18 cellular contexts compared by ENCODE assay signal in genomic region chr1:209815931-209816338, GRCh38. TPM values are rescaled to one million over a fixed set of nuclear protein-coding genes. Genes with fewer than 3 reads are reported as not detected.
A peak's percentile ranks its signal among the peaks of the same experiment; 100 is the strongest.
DNase-seq lines count a peak whose midpoint lies in the region; ATAC-seq and FAIRE-seq lines count a peak whose summit lies in the region.
"Had no signal": no experiment of that assay in that cellular context is flagged by ENCODE, and none has a peak within 500 bp of the region (broad histone marks: within the 10 kb centered on the region; RNA-seq: fewer than 3 reads in every experiment).

No MANE protein-coding gene starts in this region.

- intact Hi-C loops in activated CD4-positive, alpha-beta memory T cell treated with anti-CD3 and anti-CD28 coated beads for 36 hours (cut with micrococcal nuclease): no loop called here

- WGBS in small intestine, 3 donors: 79 to 87% (median 86%) methylated on average over 6 of the region's 6 CpGs

- no peak for DNase-seq in activated CD4-positive, alpha-beta memory T cell treated with anti-CD3 and anti-CD28 coated beads for 36 hours
- no peak for DNase-seq in activated CD4-positive, alpha-beta memory T cell treated with anti-CD3 and anti-CD28 coated beads, Interleukin-2, amount 10 ng/mL, durations not matched to agents 7 days and 5 days
- peak; percentile 62 for DNase-seq in NCI-H69 (lab: John Stamatoyannopoulos, UW)
- DNase-seq in epithelial cell of prostate (ENCODE audit: low read depth, low spot score): peak; percentile 100
- DNase-seq in stimulated activated naive CD8-positive, alpha-beta T cell treated with anti-CD3 and anti-CD28 coated beads, Interleukin-15, amount 100 ng/mL, for 72 hours: no peak
- no peak for DNase-seq in mesenteric fat pad (ENCODE audit: low spot score)
- DNase-seq in KBM-7: no peak
- no peak for DNase-seq in small intestine
- DNase-seq: amygdala; CD8-positive, alpha-beta memory T cell; mesendoderm; NCI-H1930; PC-3 had no signal

- peaks cover 5% of the 10 kb centered on the region for H3K27me3 Mint-ChIP-seq in activated CD4-positive, alpha-beta memory T cell treated with anti-CD3 and anti-CD28 coated beads for 36 hours
- peaks cover 15% of the 10 kb centered on the region for H3K27me3 Mint-ChIP-seq in activated CD4-positive, alpha-beta memory T cell treated with anti-CD3 and anti-CD28 coated beads, Interleukin-2, amount 10 ng/mL, durations not matched to agents 7 days and 5 days
- peaks cover 21% of the 10 kb centered on the region for H3K27me3 Mint-ChIP-seq in stimulated activated naive CD8-positive, alpha-beta T cell treated with anti-CD3 and anti-CD28 coated beads, Interleukin-15, amount 100 ng/mL, for 72 hours

- H3K4me3 ChIP-seq in small intestine (ENCODE audit: low read depth in 1 of 2, low read length in 2 of 2): no peak overlapping the region
- H3K4me3 ChIP-seq: coronary artery had no signal

- H3K27ac ChIP-seq in epithelial cell of prostate: peak overlapping the region; percentile 100
- H3K27ac ChIP-seq in small intestine (ENCODE audit: low read depth in 1 of 2, low read length in 1 of 2): no peak overlapping the region
- H3K27ac ChIP-seq: coronary artery, VCaP had no signal

- H3K9me3 Mint-ChIP-seq in activated CD4-positive, alpha-beta memory T cell treated with anti-CD3 and anti-CD28 coated beads for 36 hours: no peaks in the 10 kb centered on the region
- no peaks in the 10 kb centered on the region for H3K9me3 Mint-ChIP-seq in activated CD4-positive, alpha-beta memory T cell treated with anti-CD3 and anti-CD28 coated beads, Interleukin-2, amount 10 ng/mL, durations not matched to agents 7 days and 5 days
- no peaks in the 10 kb centered on the region for H3K9me3 Mint-ChIP-seq in stimulated activated naive CD8-positive, alpha-beta T cell treated with anti-CD3 and anti-CD28 coated beads, Interleukin-15, amount 100 ng/mL, for 72 hours
- H3K9me3 Mint-ChIP-seq: CD8-positive, alpha-beta memory T cell had no signal

- peaks cover 8% of the 10 kb centered on the region for H3K4me1 Mint-ChIP-seq in activated CD4-positive, alpha-beta memory T cell treated with anti-CD3 and anti-CD28 coated beads for 36 hours (ENCODE audit: low read depth)
- no peaks in the 10 kb centered on the region for H3K4me1 Mint-ChIP-seq in activated CD4-positive, alpha-beta memory T cell treated with anti-CD3 and anti-CD28 coated beads, Interleukin-2, amount 10 ng/mL, durations not matched to agents 7 days and 5 days
- H3K4me1 Mint-ChIP-seq in stimulated activated naive CD8-positive, alpha-beta T cell treated with anti-CD3 and anti-CD28 coated beads, Interleukin-15, amount 100 ng/mL, for 72 hours: peaks cover 14% of the 10 kb centered on the region
- H3K4me1 Mint-ChIP-seq: CD8-positive, alpha-beta memory T cell had no signal

- no peak for FAIRE-seq in small intestine (lab: Jason Lieb, UNC)
- FAIRE-seq: GM18507, H54 had no signal

- peak overlapping the region; percentile 44 for H3K27ac Mint-ChIP-seq in activated CD4-positive, alpha-beta memory T cell treated with anti-CD3 and anti-CD28 coated beads for 36 hours
- H3K27ac Mint-ChIP-seq in activated CD4-positive, alpha-beta memory T cell treated with anti-CD3 and anti-CD28 coated beads, Interleukin-2, amount 10 ng/mL, durations not matched to agents 7 days and 5 days: no peak overlapping the region
- H3K27ac Mint-ChIP-seq in stimulated activated naive CD8-positive, alpha-beta T cell treated with anti-CD3 and anti-CD28 coated beads, Interleukin-15, amount 100 ng/mL, for 72 hours: peak overlapping the region; percentile 93 to 96

- no peaks in the 10 kb centered on the region for H3K4me1 ChIP-seq in small intestine (ENCODE audit: control insufficient read depth in 2 of 2, insufficient read depth in 1 of 2, low read depth in 1 of 2, low read length in 1 of 2)

- no peaks in the 10 kb centered on the region for H3K36me3 ChIP-seq in small intestine (ENCODE audit: control insufficient read depth in 2 of 2, insufficient read depth in 2 of 2, low read length in 2 of 2)

- in situ Hi-C loops in KBM-7 (cut with MboI; ENCODE audit: low pct_unique_long_range_greater_than_20kb, low sequenced_read_pairs): no loop called here

- POLR2A ChIA-PET in activated CD4-positive, alpha-beta memory T cell treated with anti-CD3 and anti-CD28 coated beads for 36 hours (lab: Charles Lee): no interaction called here
- POLR2A ChIA-PET in activated CD4-positive, alpha-beta memory T cell treated with anti-CD3 and anti-CD28 coated beads, Interleukin-2, amount 10 ng/mL, durations not matched to agents 7 days and 5 days (lab: Charles Lee): interaction anchor here (0.7 kb wide), 1 partner anchor 12 kb away, joined by 3 read pairs; the partner anchor contains the start of gene UTP25

- CTCF ChIA-PET in activated CD4-positive, alpha-beta memory T cell treated with anti-CD3 and anti-CD28 coated beads for 36 hours (lab: Charles Lee): interaction anchor here (0.9 to 2.8 kb wide), 4 partner anchors 8 to 44 kb away, joined by 3 to 30 read pairs (median 4); partner anchors contain the start of gene UTP25
- CTCF ChIA-PET in activated CD4-positive, alpha-beta memory T cell treated with anti-CD3 and anti-CD28 coated beads, Interleukin-2, amount 10 ng/mL, durations not matched to agents 7 days and 5 days (lab: Charles Lee): interaction anchor here (1.2 to 2.8 kb wide), 2 partner anchors 11 to 47 kb away, joined by 3 to 12 read pairs; partner anchors contain the start of gene UTP25

- ATAC-seq in stimulated activated naive CD8-positive, alpha-beta T cell treated with anti-CD3 and anti-CD28 coated beads, Interleukin-15, amount 100 ng/mL, for 72 hours: no peak
- ATAC-seq: PC-3 had no signal

- no peaks in the 10 kb centered on the region for H3K9me3 ChIP-seq in small intestine (ENCODE audit: control insufficient read depth, low read depth)

- no peaks in the 10 kb centered on the region for H3K27me3 ChIP-seq in small intestine (ENCODE audit: control insufficient read depth in 2 of 2, insufficient read depth in 2 of 2, low read length in 2 of 2)

- no peaks in the 10 kb centered on the region for H3K36me3 Mint-ChIP-seq in activated CD4-positive, alpha-beta memory T cell treated with anti-CD3 and anti-CD28 coated beads for 36 hours
- no peaks in the 10 kb centered on the region for H3K36me3 Mint-ChIP-seq in activated CD4-positive, alpha-beta memory T cell treated with anti-CD3 and anti-CD28 coated beads, Interleukin-2, amount 10 ng/mL, durations not matched to agents 7 days and 5 days (ENCODE audit: low read depth)

- H3K4me3 Mint-ChIP-seq in activated CD4-positive, alpha-beta memory T cell treated with anti-CD3 and anti-CD28 coated beads for 36 hours: no peak overlapping the region
- no peak overlapping the region for H3K4me3 Mint-ChIP-seq in activated CD4-positive, alpha-beta memory T cell treated with anti-CD3 and anti-CD28 coated beads, Interleukin-2, amount 10 ng/mL, durations not matched to agents 7 days and 5 days
- peak overlapping the region; percentile 23 to 66 for H3K4me3 Mint-ChIP-seq in stimulated activated naive CD8-positive, alpha-beta T cell treated with anti-CD3 and anti-CD28 coated beads, Interleukin-15, amount 100 ng/mL, for 72 hours
- H3K4me3 Mint-ChIP-seq: CD8-positive, alpha-beta memory T cell had no signal

RNA-seq across cellular contexts. Expression of gene IRF6, which starts 10.0 kb away (rescaled TPM):
- under 1 TPM; 0.07 to 0.31 TPM for total RNA-seq in activated CD4-positive, alpha-beta memory T cell treated with anti-CD3 and anti-CD28 coated beads for 36 hours
- under 1 TPM; 0.10 to 0.25 TPM for total RNA-seq in activated CD4-positive, alpha-beta memory T cell treated with anti-CD3 and anti-CD28 coated beads, Interleukin-2, amount 10 ng/mL, durations not matched to agents 7 days and 5 days
- total RNA-seq in mesenteric fat pad: 0.74 TPM
- polyA plus RNA-seq in small intestine: 10 to 100 TPM; 26.8 to 34.9 (median 29.5) TPM
- total RNA-seq: LHCN-M2 had no signal

RNA-seq across cellular contexts. Expression of gene UTP25, which starts 11.8 kb away (rescaled TPM):
- 1 to 10 TPM; 6.6 to 7.1 TPM for total RNA-seq in activated CD4-positive, alpha-beta memory T cell treated with anti-CD3 and anti-CD28 coated beads for 36 hours
- 1 to 10 TPM; 5.7 to 5.8 TPM for total RNA-seq in activated CD4-positive, alpha-beta memory T cell treated with anti-CD3 and anti-CD28 coated beads, Interleukin-2, amount 10 ng/mL, durations not matched to agents 7 days and 5 days
- total RNA-seq in mesenteric fat pad: 7.3 TPM
- polyA plus RNA-seq in small intestine: 1 to 10 TPM in 2 of 3 donors, under 1 TPM in 1; 0.89 to 3.4 (median 1.1) TPM

RNA-seq across cellular contexts. Expression of gene C1orf74, which starts 31.6 kb away (rescaled TPM):
- total RNA-seq in activated CD4-positive, alpha-beta memory T cell treated with anti-CD3 and anti-CD28 coated beads for 36 hours: 1 to 10 TPM; 3.5 to 3.9 TPM
- 1 to 10 TPM; 2.1 to 2.2 TPM for total RNA-seq in activated CD4-positive, alpha-beta memory T cell treated with anti-CD3 and anti-CD28 coated beads, Interleukin-2, amount 10 ng/mL, durations not matched to agents 7 days and 5 days
- total RNA-seq in mesenteric fat pad: 1.2 TPM
- polyA plus RNA-seq in small intestine: 1 to 10 TPM in 1 of 3 donors, under 1 TPM in 2; 0.45 to 2.0 (median 0.81) TPM

Comparison
In these comparisons a context has a peak if more than half of its experiments do, and no peak if none do; other contexts are left out.
1. DNase-seq: peak in NCI-H69 (single experiment) and epithelial cell of prostate (single experiment); none in activated CD4-positive, alpha-beta memory T cell treated with anti-CD3 and anti-CD28 coated beads for 36 hours (single experiment), activated CD4-positive, alpha-beta memory T cell treated with anti-CD3 and anti-CD28 coated beads, Interleukin-2, amount 10 ng/mL, durations not matched to agents 7 days and 5 days (single experiment), stimulated activated naive CD8-positive, alpha-beta T cell treated with anti-CD3 and anti-CD28 coated beads, Interleukin-15, amount 100 ng/mL, for 72 hours (0 of 2), mesenteric fat pad (single experiment), KBM-7 (single experiment) and small intestine (single experiment).
2. H3K4me3 Mint-ChIP-seq: peak in stimulated activated naive CD8-positive, alpha-beta T cell treated with anti-CD3 and anti-CD28 coated beads, Interleukin-15, amount 100 ng/mL, for 72 hours (2 of 2); none in activated CD4-positive, alpha-beta memory T cell treated with anti-CD3 and anti-CD28 coated beads for 36 hours (single experiment) and activated CD4-positive, alpha-beta memory T cell treated with anti-CD3 and anti-CD28 coated beads, Interleukin-2, amount 10 ng/mL, durations not matched to agents 7 days and 5 days (single experiment).